8 cellular contexts compared by ENCODE assay signal in the genomic region with DNA sequence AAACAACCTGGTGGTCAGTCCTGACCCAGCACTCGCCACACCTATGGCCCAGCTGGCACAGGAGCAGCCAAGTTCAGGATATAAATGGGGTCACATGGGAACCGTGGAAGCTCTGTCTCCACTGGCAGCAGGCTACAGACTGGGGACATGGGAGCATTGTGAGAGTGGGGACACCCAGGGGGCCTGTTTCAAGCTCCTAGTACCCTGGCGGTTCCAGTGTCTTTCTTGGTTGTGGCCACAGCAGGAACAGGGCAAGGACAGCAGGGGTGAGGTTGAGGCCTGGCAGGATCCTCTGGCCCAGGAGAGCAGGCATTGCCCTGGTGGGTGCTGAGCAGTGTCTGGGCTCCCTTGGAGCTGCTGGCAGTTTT. TPM values are rescaled to one million over a fixed set of nuclear protein-coding genes. Genes with fewer than 3 reads are reported as not detected.
A peak's percentile ranks its signal among the peaks of the same experiment; 100 is the strongest.
DNase-seq lines count a peak whose midpoint lies in the region; ATAC-seq and TF ChIP-seq lines count a peak whose summit lies in the region.

No MANE protein-coding gene starts in this region.

- H3K27me3 ChIP-seq in GM23338 (ENCODE audit: insufficient read depth) (peaks cover 19% of the 10 kb centered on the region), skeletal muscle satellite cell (ENCODE audit: control insufficient read depth, insufficient read depth, low read length) (no peaks in the 10 kb centered on the region)

- peak overlapping the region; percentile 82; the same call in 2 of the 3 replicates for H3K4me3 Mint-ChIP-seq in GM23338

- no peaks in the 10 kb centered on the region for H3K36me3 ChIP-seq in GM23338 (ENCODE audit: insufficient read depth)
- no peaks in the 10 kb centered on the region for H3K36me3 ChIP-seq in SK-N-MC (ENCODE audit: insufficient read depth, low read length)
- H3K36me3 ChIP-seq in skeletal muscle satellite cell (ENCODE audit: insufficient read depth, low read length) = peaks cover 5% of the 10 kb centered on the region

- peaks cover 34% of the 10 kb centered on the region for H4K20me1 ChIP-seq in GM23338 (replicated peaks; ENCODE audit: insufficient read depth)

- no peak for DNase-seq in GM23338 (ENCODE audit: low spot score)
- no peak for DNase-seq in SK-N-MC (ENCODE audit: low read depth, low spot score)
- no peak for DNase-seq in fibroblast of mammary gland (ENCODE audit: low read depth)
- DNase-seq in NCI-H2227 treated with DMSO at 0.1 percent for 48 hours (lab: John Stamatoyannopoulos, UW) = no peak
- no peak for DNase-seq in NCI-H2227 (lab: John Stamatoyannopoulos, UW; ENCODE audit: unreplicated experiment)

- TF ChIP-seq CTCF in GM23338 (conservative IDR thresholded peaks at IDR 0.05; ENCODE audit: low read depth in 2 of 2) (no peak), fibroblast of mammary gland (conservative IDR thresholded peaks at IDR 0.05; ENCODE audit: control insufficient read depth, insufficient read depth, low read depth, low read length) (no peak)

- H3K9ac ChIP-seq in SK-N-MC (ENCODE audit: insufficient read length) (peak overlapping the region; percentile 88), skeletal muscle satellite cell (ENCODE audit: low read depth, low read length) (peak overlapping the region; percentile 92)

- no peak overlapping the region for H3K27ac Mint-ChIP-seq in GM23338

- ATAC-seq in GM23338 (no peak), HG02870 (IDR thresholded peaks at IDR 0.05; ENCODE audit: unreplicated experiment) (no peak), GM18511 (IDR thresholded peaks at IDR 0.05; ENCODE audit: unreplicated experiment) (no peak)

- no peaks in the 10 kb centered on the region for H3K9me3 ChIP-seq in SK-N-MC (ENCODE audit: low read depth, low read length)
- no peaks in the 10 kb centered on the region for H3K9me3 ChIP-seq in skeletal muscle satellite cell (replicated peaks; ENCODE audit: low read length)

- H2AFZ ChIP-seq in GM23338 = no peak overlapping the region

- no peak overlapping the region for H3K27ac ChIP-seq in GM23338 (ENCODE audit: low read depth)
- 0 out of 2 replicates have a peak overlapping the region, but pooled peaks have one; percentile 3 for H3K27ac ChIP-seq in SK-N-MC

- no peaks in the 10 kb centered on the region for H3K9me3 Mint-ChIP-seq in GM23338

- H3K4me1 Mint-ChIP-seq in GM23338 = peaks cover 38% of the 10 kb centered on the region

- H3K27me3 Mint-ChIP-seq in GM23338 (ENCODE audit: insufficient read depth, low read depth, poor library complexity) = peaks cover 23% of the 10 kb centered on the region

- H3F3A ChIP-seq in GM23338 (replicated peaks; ENCODE audit: low read depth) = peaks cover 7% of the 10 kb centered on the region

- H3K79me2 ChIP-seq in GM23338 (replicated peaks; ENCODE audit: insufficient read depth) = peaks cover 5% of the 10 kb centered on the region

- no peaks in the 10 kb centered on the region for H3K36me3 Mint-ChIP-seq in GM23338 (ENCODE audit: low read depth)

- no peak overlapping the region for H3K4me3 ChIP-seq in GM23338
- peak overlapping the region; percentile 78 for H3K4me3 ChIP-seq in SK-N-MC
- peak overlapping the region; percentile 85 for H3K4me3 ChIP-seq in fibroblast of mammary gland (ENCODE audit: control insufficient read depth, low read depth, low read length)
- H3K4me3 ChIP-seq in skeletal muscle satellite cell (ENCODE audit: low read length) = peak overlapping the region; percentile 75

- H3K4me2 ChIP-seq in GM23338 (peak overlapping the region; percentile 96; the same call in 1 of the 2 replicates), skeletal muscle satellite cell (ENCODE audit: low read length) (peak overlapping the region; percentile 88)

- no peaks in the 10 kb centered on the region for H3K9me2 ChIP-seq in GM23338 (ENCODE audit: insufficient read depth)

- H3K4me1 ChIP-seq in GM23338 (ENCODE audit: insufficient read depth) = peaks cover 22% of the 10 kb centered on the region
- H3K4me1 ChIP-seq in skeletal muscle satellite cell (ENCODE audit: control insufficient read depth, insufficient read depth, low read length) = peaks cover 35% of the 10 kb centered on the region

TF ChIP-seq in GM23338, 12 proteins besides CTCF, POLR2A, EP300 and RAD21:
- no peak for TF ChIP-seq NANOG (IDR thresholded peaks at IDR 0.05; ENCODE audit: borderline replicate concordance)
- TF ChIP-seq POLR2AphosphoS5 (IDR thresholded peaks at IDR 0.05; ENCODE audit: low read depth) = no peak
- no peak for TF ChIP-seq ZNF331 (CRISPR knock-in tag; IDR thresholded peaks at IDR 0.05; ENCODE audit: low read depth)
- TF ChIP-seq ZNF114 (CRISPR knock-in tag; IDR thresholded peaks at IDR 0.05) = no peak
- TF ChIP-seq, protein P1, sequence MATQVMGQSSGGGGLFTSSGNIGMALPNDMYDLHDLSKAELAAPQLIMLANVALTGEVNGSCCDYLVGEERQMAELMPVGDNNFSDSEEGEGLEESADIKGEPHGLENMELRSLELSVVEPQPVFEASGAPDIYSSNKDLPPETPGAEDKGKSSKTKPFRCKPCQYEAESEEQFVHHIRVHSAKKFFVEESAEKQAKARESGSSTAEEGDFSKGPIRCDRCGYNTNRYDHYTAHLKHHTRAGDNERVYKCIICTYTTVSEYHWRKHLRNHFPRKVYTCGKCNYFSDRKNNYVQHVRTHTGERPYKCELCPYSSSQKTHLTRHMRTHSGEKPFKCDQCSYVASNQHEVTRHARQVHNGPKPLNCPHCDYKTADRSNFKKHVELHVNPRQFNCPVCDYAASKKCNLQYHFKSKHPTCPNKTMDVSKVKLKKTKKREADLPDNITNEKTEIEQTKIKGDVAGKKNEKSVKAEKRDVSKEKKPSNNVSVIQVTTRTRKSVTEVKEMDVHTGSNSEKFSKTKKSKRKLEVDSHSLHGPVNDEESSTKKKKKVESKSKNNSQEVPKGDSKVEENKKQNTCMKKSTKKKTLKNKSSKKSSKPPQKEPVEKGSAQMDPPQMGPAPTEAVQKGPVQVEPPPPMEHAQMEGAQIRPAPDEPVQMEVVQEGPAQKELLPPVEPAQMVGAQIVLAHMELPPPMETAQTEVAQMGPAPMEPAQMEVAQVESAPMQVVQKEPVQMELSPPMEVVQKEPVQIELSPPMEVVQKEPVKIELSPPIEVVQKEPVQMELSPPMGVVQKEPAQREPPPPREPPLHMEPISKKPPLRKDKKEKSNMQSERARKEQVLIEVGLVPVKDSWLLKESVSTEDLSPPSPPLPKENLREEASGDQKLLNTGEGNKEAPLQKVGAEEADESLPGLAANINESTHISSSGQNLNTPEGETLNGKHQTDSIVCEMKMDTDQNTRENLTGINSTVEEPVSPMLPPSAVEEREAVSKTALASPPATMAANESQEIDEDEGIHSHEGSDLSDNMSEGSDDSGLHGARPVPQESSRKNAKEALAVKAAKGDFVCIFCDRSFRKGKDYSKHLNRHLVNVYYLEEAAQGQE (IDR thresholded peaks at IDR 0.05; ENCODE audit: unreplicated experiment) = no peak
- TF ChIP-seq EZH2 (IDR thresholded peaks at IDR 0.05; ENCODE audit: low read depth, unreplicated experiment) = no peak
- TF ChIP-seq EZH2phosphoT487 (IDR thresholded peaks at IDR 0.05; ENCODE audit: unreplicated experiment) = no peak
- no peak for TF ChIP-seq CREB1 (CRISPR knock-in tag; IDR thresholded peaks at IDR 0.05; ENCODE audit: low read depth)

RNA-seq across cellular contexts. Expression of a gene that starts 1.9 kb away (rescaled TPM):
- 27.5 and 29.9 TPM in 2 replicates for total RNA-seq in GM23338 (2014; rRNA removed; shearing (Covaris generic))
- 13.6 and 16.5 TPM in 2 replicates for polyA plus RNA-seq in GM23338 (2016; fragmentation: Nextera tagmentation; extraction: Ambion mirVana)
- 40.1 and 40.8 TPM in 2 replicates for total RNA-seq in skeletal muscle satellite cell (2012; rRNA removed)

RNA-seq across cellular contexts. Expression of a gene that starts 28.8 kb away (rescaled TPM):
- not detected in 2 replicates for total RNA-seq in GM23338 (2014; rRNA removed; shearing (Covaris generic))
- not detected in 2 replicates for polyA plus RNA-seq in GM23338 (2016; fragmentation: Nextera tagmentation; extraction: Ambion mirVana)
- under 0.01 TPM in 1 of 2 replicates, not detected in the other for total RNA-seq in skeletal muscle satellite cell (2012; rRNA removed)

RNA-seq across cellular contexts. Expression of a gene that starts 35.1 kb away (rescaled TPM):
- total RNA-seq in GM23338 (2014; rRNA removed; shearing (Covaris generic)) = not detected in 2 replicates
- polyA plus RNA-seq in GM23338 (2016; fragmentation: Nextera tagmentation; extraction: Ambion mirVana) = not detected in 2 replicates
- not detected in 2 replicates for total RNA-seq in skeletal muscle satellite cell (2012; rRNA removed)

RNA-seq across cellular contexts. Expression of a gene that starts 42.6 kb away (rescaled TPM):
- total RNA-seq in GM23338 (2014; rRNA removed; shearing (Covaris generic)) = 0.62 and 0.66 TPM in 2 replicates
- 0.21 TPM in 1 of 2 replicates, not detected in the other for polyA plus RNA-seq in GM23338 (2016; fragmentation: Nextera tagmentation; extraction: Ambion mirVana)
- not detected in 2 replicates for total RNA-seq in skeletal muscle satellite cell (2012; rRNA removed)

RNA-seq across cellular contexts. Expression of a gene that starts 58.5 kb away (rescaled TPM):
- 0.50 and 1.4 TPM in 2 replicates for total RNA-seq in GM23338 (2014; rRNA removed; shearing (Covaris generic))
- polyA plus RNA-seq in GM23338 (2016; fragmentation: Nextera tagmentation; extraction: Ambion mirVana) = 0.16 and 0.21 TPM in 2 replicates
- under 0.01 and 0.25 TPM in 2 replicates for total RNA-seq in skeletal muscle satellite cell (2012; rRNA removed)
